ENCODE assay signal across 11 cellular contexts in the genomic region with DNA sequence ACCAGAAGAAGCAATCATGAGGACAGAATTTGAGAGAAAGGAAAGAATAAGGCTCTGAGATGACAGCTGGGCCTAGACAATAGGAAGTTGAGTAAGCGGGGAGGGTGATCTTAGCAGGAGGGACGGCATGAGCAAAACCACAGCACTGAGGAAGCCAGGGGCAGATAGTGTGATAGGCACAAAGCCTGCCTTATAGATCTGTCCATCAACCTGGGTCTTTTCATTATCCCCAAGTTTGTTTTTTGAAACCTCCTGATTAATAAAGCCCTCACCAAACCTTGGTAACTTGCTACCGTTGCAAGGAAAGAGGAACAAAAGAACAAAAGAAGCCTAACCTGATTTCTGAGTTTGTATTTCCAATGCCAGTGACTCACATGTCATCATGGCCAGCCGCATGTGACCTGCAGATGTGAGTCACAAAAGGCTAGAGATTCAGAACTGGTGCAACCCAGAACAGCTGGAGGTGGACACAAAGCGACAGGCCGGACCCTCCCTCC. TPM values are rescaled to one million over a fixed set of nuclear protein-coding genes. Genes with fewer than 3 reads are reported as not detected.
DNase-seq lines count a peak whose midpoint lies in the region; ATAC-seq, FAIRE-seq and TF ChIP-seq lines count a peak whose summit lies in the region.
"Had no signal": no experiment of that assay in that cellular context is flagged by ENCODE, and none has a peak within 500 bp of the region (broad histone marks: within the 10 kb centered on the region; RNA-seq: fewer than 3 reads in every experiment).

No MANE protein-coding gene starts in this region.

- DNase-seq in AG04450 (ENCODE audit: low read depth, low spot score) (peak; percentile 32), HTR-8/SVneo (ENCODE audit: insufficient read length, low spot score) (peak; percentile 5), astrocyte of the hippocampus (ENCODE audit: low read depth, low spot score) (peak; percentile 77), left lung (peak in 1 of 2 donors; percentile 50), DMS 273 (lab: John Stamatoyannopoulos, UW; ENCODE audit: unreplicated experiment) (no peak), NCI-H128 (lab: John Stamatoyannopoulos, UW; ENCODE audit: unreplicated experiment) (no peak)
- DNase-seq: C1 segment of cervical spinal cord had no signal

- H3K4me1 ChIP-seq in left lung: no peaks in the 10 kb centered on the region

- H3K36me3 ChIP-seq in left lung: no peaks in the 10 kb centered on the region

- peak overlapping the region; percentile 57 for H3K27ac ChIP-seq in AG04450 (ENCODE audit: low read depth, low read length)
- no peak overlapping the region for H3K27ac ChIP-seq in left lung

- intact Hi-C loops in left lung (cut with DNase I): no loop called here

- no peak for TF ChIP-seq CTCF in AG04450 (IDR thresholded peaks at IDR 0.05; ENCODE audit: low read depth, low read length)
- TF ChIP-seq CTCF in left lung (IDR thresholded peaks at IDR 0.05): no peak

- no peaks in the 10 kb centered on the region for H3K9me3 ChIP-seq in AG04450 (ENCODE audit: control insufficient read depth, insufficient read depth, low read length)
- no peaks in the 10 kb centered on the region for H3K9me3 ChIP-seq in left lung

- no peak for FAIRE-seq in HTR-8/SVneo (lab: Jason Lieb, UNC)
- FAIRE-seq: endometrium had no signal

- H3K27me3 ChIP-seq in AG04450 (ENCODE audit: control insufficient read depth, insufficient read depth, low read length) (no peaks in the 10 kb centered on the region), left lung (no peaks in the 10 kb centered on the region)

- CTCF ChIA-PET in AG04450 (lab: Charles Lee): no interaction called here

- H3K4me3 ChIP-seq in AG04450 (ENCODE audit: low read depth, low read length) (no peak overlapping the region), left lung (no peak overlapping the region)

- POLR2A ChIA-PET in AG04450 (lab: Yijun Ruan, JAX): no interaction called here

- ATAC-seq in left lung (peak; percentile 77), HG02642 (IDR thresholded peaks at IDR 0.05; ENCODE audit: poor library complexity, unreplicated experiment) (no peak)
- ATAC-seq in activated CD4-positive, CD25-positive, alpha-beta regulatory T cell treated with anti-CD3 and anti-CD28 coated beads, Interleukin-2, amount 50 U/mL, for 24 hours: no peak

RNA-seq across cellular contexts. Expression of a gene that starts 55.7 kb away (rescaled TPM):
- 0.31 and 0.73 TPM in 2 replicates for polyA plus RNA-seq in AG04450 (2011; rRNA removed)
- 1.1 and 2.0 TPM in 2 replicates for polyA minus RNA-seq in AG04450 (2011; rRNA and poly(A)+ RNA removed)
- total RNA-seq in left lung: 1 to 10 TPM; 9.1 to 9.2 TPM
- total RNA-seq: T-helper 1 cell treated with Interleukin-12 subunit alpha and Interleukin-12 subunit beta and Interleukin-4 antibody, amounts not matched to agents 30 ng/mL and 1 ng/mL, for 36 hours had no signal

Comparison
In these comparisons a context has a peak if more than half of its experiments do, and no peak if none do; other contexts are left out.
1. DNase-seq: peak in AG04450 (single experiment), HTR-8/SVneo (single experiment) and astrocyte of the hippocampus (single experiment); none in DMS 273 (single experiment) and NCI-H128 (single experiment).